In genomic region chr10:33352154-33352553, GRCh38 we compare ENCODE assay signal across 20 cellular contexts. TPM values are rescaled to one million over a fixed set of nuclear protein-coding genes. Genes with fewer than 3 reads are reported as not detected.
DNase-seq lines count a peak whose midpoint lies in the region; FAIRE-seq and TF ChIP-seq lines count a peak whose summit lies in the region.
"Had no signal": no experiment of that assay in that cellular context is flagged by ENCODE, and none has a peak within 500 bp of the region (broad histone marks: within the 10 kb centered on the region; RNA-seq: fewer than 3 reads in every experiment).

No MANE protein-coding gene starts in this region.

- H3K9ac ChIP-seq in keratinocyte (ENCODE audit: control insufficient read depth, extremely low read depth, insufficient read depth, low read length), result no peak overlapping the region
- H3K9ac ChIP-seq: BLaER1 treated with 17β-estradiol and CSF1 and Interleukin-3, amounts not matched to agents 10 nM and 100 nM had no signal

- FAIRE-seq in keratinocyte (lab: Jason Lieb, UNC), result peak; percentile 89

- H2AFZ ChIP-seq in keratinocyte (ENCODE audit: control insufficient read depth, low read length), result no peak overlapping the region

- no peaks in the 10 kb centered on the region for H3K9me3 ChIP-seq in keratinocyte (ENCODE audit: control insufficient read depth, low read depth, low read length)
- H3K9me3 ChIP-seq: BLaER1 treated with 17β-estradiol and CSF1 and Interleukin-3, amounts not matched to agents 10 nM and 100 nM; right atrium auricular region had no signal

- no peaks in the 10 kb centered on the region for H3K9me1 ChIP-seq in keratinocyte (ENCODE audit: control insufficient read depth, extremely low read depth, insufficient read depth, low read length)

- no peak overlapping the region for H3K27ac ChIP-seq in keratinocyte (ENCODE audit: control insufficient read depth, insufficient read depth, low read length)
- H3K27ac ChIP-seq: BLaER1 treated with 17β-estradiol and CSF1 and Interleukin-3, amounts not matched to agents 10 nM and 100 nM; right atrium auricular region had no signal

- H3K4me2 ChIP-seq in keratinocyte (ENCODE audit: control insufficient read depth, extremely low read depth, insufficient read depth, low read depth, low read length), result no peak overlapping the region
- H3K4me2 ChIP-seq: BLaER1 treated with 17β-estradiol and CSF1 and Interleukin-3, amounts not matched to agents 10 nM and 100 nM had no signal

- H3K36me3 Mint-ChIP-seq in chondrocyte (ENCODE audit: low read depth) (no peaks in the 10 kb centered on the region), progenitor cell of endocrine pancreas (ENCODE audit: insufficient read depth) (no peaks in the 10 kb centered on the region)
- H3K36me3 Mint-ChIP-seq: immature natural killer cell, memory B cell had no signal

- H3K4me1 Mint-ChIP-seq in chondrocyte (ENCODE audit: low read depth) (peaks cover 13% of the 10 kb centered on the region), progenitor cell of endocrine pancreas (ENCODE audit: low read depth) (peaks cover 2% of the 10 kb centered on the region)
- H3K4me1 Mint-ChIP-seq: immature natural killer cell, memory B cell, neural crest cell had no signal

- H3K27me3 ChIP-seq in keratinocyte (ENCODE audit: control insufficient read depth, extremely low read depth, insufficient read depth, low read length), result no peaks in the 10 kb centered on the region
- H3K27me3 ChIP-seq: BLaER1 treated with 17β-estradiol and CSF1 and Interleukin-3, amounts not matched to agents 10 nM and 100 nM; right atrium auricular region had no signal

- no peaks in the 10 kb centered on the region for H3K79me2 ChIP-seq in keratinocyte (ENCODE audit: control insufficient read depth, insufficient read depth, low read length)

- no peak for TF ChIP-seq CTCF in astrocyte of the spinal cord (IDR thresholded peaks at IDR 0.05; ENCODE audit: low read depth, low read length)
- TF ChIP-seq CTCF in keratinocyte (optimal IDR thresholded peaks at IDR 0.05 in 1 of 3, IDR thresholded peaks at IDR 0.05 in 1 of 3, conservative IDR thresholded peaks at IDR 0.05 in 1 of 3; ENCODE audit: extremely low read depth in 1 of 3, insufficient read depth in 2 of 3, low read length in 3 of 3), result no peak
- no peak for TF ChIP-seq CTCF in chondrocyte (IDR thresholded peaks at IDR 0.05)
- no peak for TF ChIP-seq CTCF in progenitor cell of endocrine pancreas (IDR thresholded peaks at IDR 0.05; ENCODE audit: unreplicated experiment)

- H3K27me3 Mint-ChIP-seq in chondrocyte (ENCODE audit: low read depth), result no peaks in the 10 kb centered on the region
- no peaks in the 10 kb centered on the region for H3K27me3 Mint-ChIP-seq in progenitor cell of endocrine pancreas

- DNase-seq in EH (ENCODE audit: low read depth) (peak; percentile 78), NCI-H748 (lab: John Stamatoyannopoulos, UW; ENCODE audit: unreplicated experiment) (peak; percentile 86), astrocyte of the spinal cord (ENCODE audit: low read depth, low spot score) (peak; percentile 64), keratinocyte (ENCODE audit: low read depth, low spot score) (peak; percentile 41), chondrocyte (ENCODE audit: low spot score) (no peak), progenitor cell of endocrine pancreas (ENCODE audit: low spot score, unreplicated experiment) (no peak), C1 segment of cervical spinal cord (lab: John Stamatoyannopoulos, UW) (no peak), midbrain (lab: John Stamatoyannopoulos, UW) (no peak)
- DNase-seq: activated CD4-positive, CD25-positive, alpha-beta regulatory T cell treated with anti-CD3 and anti-CD28 coated beads, Interleukin-2, amount 50 U/mL, for 72 hours; activated naive CD4-positive, alpha-beta T cell treated with anti-CD3 and anti-CD28 coated beads for 36 hours; DMS79; effector memory CD8-positive, alpha-beta T cell; immature natural killer cell; NCI-H1930; NCI-H774; stimulated activated CD4-positive, alpha-beta T cell treated with anti-CD3 and anti-CD28 coated beads, Interleukin-4, amount 100 ng/mL, for 24 hours had no signal

- H4K20me1 ChIP-seq in keratinocyte (ENCODE audit: control insufficient read depth, extremely low read depth, insufficient read depth, low read length), result no peaks in the 10 kb centered on the region
- H4K20me1 ChIP-seq: BLaER1 treated with 17β-estradiol and CSF1 and Interleukin-3, amounts not matched to agents 10 nM and 100 nM had no signal

- H3K4me3 ChIP-seq in astrocyte of the spinal cord (ENCODE audit: low read depth, low read length), result no peak overlapping the region
- no peak overlapping the region for H3K4me3 ChIP-seq in keratinocyte (ENCODE audit: control insufficient read depth in 2 of 3, extremely low read depth in 1 of 3, insufficient read depth in 2 of 3, low read depth in 1 of 3, low read length in 3 of 3)
- H3K4me3 ChIP-seq: BLaER1 treated with 17β-estradiol and CSF1 and Interleukin-3, amounts not matched to agents 10 nM and 100 nM; right atrium auricular region had no signal

- in situ Hi-C loops in astrocyte of the spinal cord (cut with HindIII; ENCODE audit: low sequenced_read_pairs), result no loop called here

- no peaks in the 10 kb centered on the region for H3K36me3 ChIP-seq in keratinocyte (ENCODE audit: control insufficient read depth in 2 of 2, extremely low read depth in 1 of 2, insufficient read depth in 2 of 2, low read length in 2 of 2)
- H3K36me3 ChIP-seq: BLaER1 treated with 17β-estradiol and CSF1 and Interleukin-3, amounts not matched to agents 10 nM and 100 nM; right atrium auricular region had no signal

- H3K27ac Mint-ChIP-seq in chondrocyte (ENCODE audit: unreplicated experiment) (no peak overlapping the region), progenitor cell of endocrine pancreas (no peak overlapping the region)
- H3K27ac Mint-ChIP-seq: activated naive CD4-positive, alpha-beta T cell treated with anti-CD3 and anti-CD28 coated beads for 36 hours; effector memory CD8-positive, alpha-beta T cell; immature natural killer cell; memory B cell had no signal

- H3K4me3 Mint-ChIP-seq in chondrocyte (ENCODE audit: unreplicated experiment) (no peak overlapping the region), progenitor cell of endocrine pancreas (ENCODE audit: low read depth) (no peak overlapping the region)
- H3K4me3 Mint-ChIP-seq: activated naive CD4-positive, alpha-beta T cell treated with anti-CD3 and anti-CD28 coated beads for 36 hours; effector memory CD8-positive, alpha-beta T cell; immature natural killer cell; memory B cell; neural crest cell had no signal

- H3K4me1 ChIP-seq in keratinocyte (ENCODE audit: control insufficient read depth, extremely low read depth, insufficient read depth, low read length), result peaks cover 26% of the 10 kb centered on the region

- H3K9me3 Mint-ChIP-seq in chondrocyte (ENCODE audit: low read depth), result no peaks in the 10 kb centered on the region
- no peaks in the 10 kb centered on the region for H3K9me3 Mint-ChIP-seq in progenitor cell of endocrine pancreas (ENCODE audit: low read depth)
- H3K9me3 Mint-ChIP-seq: activated naive CD4-positive, alpha-beta T cell treated with anti-CD3 and anti-CD28 coated beads for 36 hours; effector memory CD8-positive, alpha-beta T cell; immature natural killer cell; memory B cell; neural crest cell had no signal

- dilution Hi-C loops in keratinocyte (cut with MboI; ENCODE audit: extremely low pct_ligation_motif_present, low sequenced_read_pairs), result no loop called here

RNA-seq across cellular contexts. Expression of gene NRP1, which starts 17.7 kb away (rescaled TPM):
- polyA plus RNA-seq in keratinocyte, result 15.1 to 55.4 TPM (median 36.2 TPM) in 3 replicates
- polyA plus RNA-seq in keratinocyte (2011; ENCODE audit: low read depth), result 7.3 TPM
- 9.6 and 12.2 TPM in 2 replicates for polyA plus RNA-seq in keratinocyte (2011; cell fraction: cytosol; rRNA removed)
- 61.3 and 83.6 TPM in 2 replicates for polyA plus RNA-seq in keratinocyte (2011; cell fraction: nucleus; rRNA removed)
- polyA plus RNA-seq in keratinocyte (2012; ENCODE audit: low replicate concordance), result 5.2 and 59.6 TPM in 2 replicates
- polyA minus RNA-seq in keratinocyte, result 35.5 to 105 TPM (median 80.8 TPM) in 3 replicates
- 38.2 TPM for polyA minus RNA-seq in keratinocyte (2011; cell fraction: cytosol; rRNA and poly(A)+ RNA removed)
- polyA minus RNA-seq in keratinocyte (2011; cell fraction: nucleus; rRNA and poly(A)+ RNA removed), result 74.6 and 127 TPM in 2 replicates
- total RNA-seq in chondrocyte (111 to 126 TPM (median 122 TPM) in 3 replicates), progenitor cell of endocrine pancreas (33.4 and 37.0 TPM in 2 replicates)

Comparison
In these comparisons a context has a peak if more than half of its experiments do, and no peak if none do; other contexts are left out.
1. DNase-seq: peak in EH (single experiment), NCI-H748 (single experiment), astrocyte of the spinal cord (single experiment) and keratinocyte (single experiment); none in chondrocyte (single experiment), progenitor cell of endocrine pancreas (single experiment), C1 segment of cervical spinal cord (0 of 14) and midbrain (single experiment).